8 cellular contexts compared by ENCODE assay signal in genomic region chr17:1486802-1487695, GRCh38. TPM values are rescaled to one million over a fixed set of nuclear protein-coding genes. Genes with fewer than 3 reads are reported as not detected.
DNase-seq lines count a peak whose midpoint lies in the region; ATAC-seq and TF ChIP-seq lines count a peak whose summit lies in the region.

No MANE protein-coding gene starts in this region.

- H3K27ac ChIP-seq in thyroid gland, result peak overlapping the region; percentile 86 to 98 (median 94)

- H3K27me3 ChIP-seq in thyroid gland, result no peaks in the 10 kb centered on the region

- peaks cover 41 to 53% of the 10 kb centered on the region in 2 donors for H3K4me1 ChIP-seq in thyroid gland

- no peak for ATAC-seq in GM19023 (IDR thresholded peaks at IDR 0.05; ENCODE audit: unreplicated experiment)

- H3K9me3 ChIP-seq in thyroid gland, result no peaks in the 10 kb centered on the region

- no peaks in the 10 kb centered on the region for H3K9me3 Mint-ChIP-seq in activated T-helper 1 cell treated with anti-CD3 and anti-CD28 coated beads, Interleukin-12 subunit alpha, Interleukin-12 subunit beta, Interleukin-2, Interleukin-4 antibody, amounts not matched to agents 30 ng/mL and 10 ng/mL and 1 ng/mL, durations not matched to agents 14 hours and 24 hours and 36 hours
- H3K9me3 Mint-ChIP-seq in osteocyte (ENCODE audit: unreplicated experiment), result no peaks in the 10 kb centered on the region

- TF ChIP-seq POLR2A in thyroid gland (IDR thresholded peaks at IDR 0.05), result peak in 1 of 2 donors; percentile 49

- DNase-seq in ELR (ENCODE audit: low read depth) (peak; percentile 79), NCI-H69 (lab: John Stamatoyannopoulos, UW) (peak; percentile 81), fibroblast of the conjunctiva (ENCODE audit: low read depth) (peak; percentile 41), osteocyte (ENCODE audit: extremely low spot score, unreplicated experiment) (peak; percentile 91), thyroid gland (peak; percentile 86 to 89), HuH-7.5 (ENCODE audit: low spot score) (no peak)
- DNase-seq in activated T-helper 1 cell treated with anti-CD3 and anti-CD28 coated beads, Interleukin-12 subunit alpha, Interleukin-12 subunit beta, Interleukin-2, Interleukin-4 antibody, amounts not matched to agents 30 ng/mL and 10 ng/mL and 1 ng/mL, durations not matched to agents 14 hours and 24 hours and 36 hours (ENCODE audit: low spot score), result no peak

- peak overlapping the region in 1 of 3 donors; percentile 33 for H3K4me3 ChIP-seq in thyroid gland (replicated peaks in 1 of 3)

- H3K36me3 Mint-ChIP-seq in activated T-helper 1 cell treated with anti-CD3 and anti-CD28 coated beads, Interleukin-12 subunit alpha, Interleukin-12 subunit beta, Interleukin-2, Interleukin-4 antibody, amounts not matched to agents 30 ng/mL and 10 ng/mL and 1 ng/mL, durations not matched to agents 14 hours and 24 hours and 36 hours (ENCODE audit: low read depth), result peaks cover 9% of the 10 kb centered on the region
- H3K36me3 Mint-ChIP-seq in osteocyte (ENCODE audit: unreplicated experiment), result peaks cover 6% of the 10 kb centered on the region

- peak overlapping the region; percentile 84 for H3K4me3 Mint-ChIP-seq in activated T-helper 1 cell treated with anti-CD3 and anti-CD28 coated beads, Interleukin-12 subunit alpha, Interleukin-12 subunit beta, Interleukin-2, Interleukin-4 antibody, amounts not matched to agents 30 ng/mL and 10 ng/mL and 1 ng/mL, durations not matched to agents 14 hours and 24 hours and 36 hours
- peak overlapping the region; percentile 67 for H3K4me3 Mint-ChIP-seq in osteocyte (ENCODE audit: unreplicated experiment)

- H3K27me3 Mint-ChIP-seq in activated T-helper 1 cell treated with anti-CD3 and anti-CD28 coated beads, Interleukin-12 subunit alpha, Interleukin-12 subunit beta, Interleukin-2, Interleukin-4 antibody, amounts not matched to agents 30 ng/mL and 10 ng/mL and 1 ng/mL, durations not matched to agents 14 hours and 24 hours and 36 hours (ENCODE audit: insufficient read depth), result peaks cover 3% of the 10 kb centered on the region
- H3K27me3 Mint-ChIP-seq in osteocyte (ENCODE audit: unreplicated experiment), result no peaks in the 10 kb centered on the region

- intact Hi-C loops in activated T-helper 1 cell treated with anti-CD3 and anti-CD28 coated beads, Interleukin-12 subunit alpha, Interleukin-12 subunit beta, Interleukin-2, Interleukin-4 antibody, amounts not matched to agents 30 ng/mL and 10 ng/mL and 1 ng/mL, durations not matched to agents 14 hours and 24 hours and 36 hours (cut with micrococcal nuclease), result loop anchor here (5.0 kb wide), 2 partner anchors 120 to 160 kb away; partner anchors contain the start of genes RILP and SCARF1
- intact Hi-C loops in thyroid gland (cut with DNase I), result no loop called here

- H3K4me1 Mint-ChIP-seq in activated T-helper 1 cell treated with anti-CD3 and anti-CD28 coated beads, Interleukin-12 subunit alpha, Interleukin-12 subunit beta, Interleukin-2, Interleukin-4 antibody, amounts not matched to agents 30 ng/mL and 10 ng/mL and 1 ng/mL, durations not matched to agents 14 hours and 24 hours and 36 hours (ENCODE audit: low read depth), result peaks cover 22% of the 10 kb centered on the region
- H3K4me1 Mint-ChIP-seq in osteocyte (ENCODE audit: unreplicated experiment), result peaks cover 40% of the 10 kb centered on the region

- peak overlapping the region; percentile 77 for H3K27ac Mint-ChIP-seq in activated T-helper 1 cell treated with anti-CD3 and anti-CD28 coated beads, Interleukin-12 subunit alpha, Interleukin-12 subunit beta, Interleukin-2, Interleukin-4 antibody, amounts not matched to agents 30 ng/mL and 10 ng/mL and 1 ng/mL, durations not matched to agents 14 hours and 24 hours and 36 hours
- peak overlapping the region; percentile 90 for H3K27ac Mint-ChIP-seq in osteocyte (ENCODE audit: unreplicated experiment)

- no peak for TF ChIP-seq CTCF in osteocyte (IDR thresholded peaks at IDR 0.05)
- no peak for TF ChIP-seq CTCF in thyroid gland (IDR thresholded peaks at IDR 0.05)

- 23 to 25% methylated on average over 15 to 51 of the region's 74 CpGs for WGBS in thyroid gland, 2 donors

- peaks cover under 1 to 11% of the 10 kb centered on the region in 2 donors for H3K36me3 ChIP-seq in thyroid gland

RNA-seq across cellular contexts. Expression of gene MYO1C, which starts 5.4 kb away (rescaled TPM):
- 31.1 and 44.0 TPM in 2 replicates for total RNA-seq in activated T-helper 1 cell treated with anti-CD3 and anti-CD28 coated beads, Interleukin-12 subunit alpha, Interleukin-12 subunit beta, Interleukin-2, Interleukin-4 antibody, amounts not matched to agents 30 ng/mL and 10 ng/mL and 1 ng/mL, durations not matched to agents 14 hours and 24 hours and 36 hours
- total RNA-seq in osteocyte, result 183 and 184 TPM in 2 replicates
- 100 to 1,000 TPM; 103 to 145 (median 121) TPM for total RNA-seq in thyroid gland

RNA-seq across cellular contexts. Expression of gene INPP5K, which starts 29.4 kb away (rescaled TPM):
- total RNA-seq in activated T-helper 1 cell treated with anti-CD3 and anti-CD28 coated beads, Interleukin-12 subunit alpha, Interleukin-12 subunit beta, Interleukin-2, Interleukin-4 antibody, amounts not matched to agents 30 ng/mL and 10 ng/mL and 1 ng/mL, durations not matched to agents 14 hours and 24 hours and 36 hours, result 23.9 and 24.7 TPM in 2 replicates
- 44.5 and 49.4 TPM in 2 replicates for total RNA-seq in osteocyte
- 100 to 1,000 TPM; 124 to 285 (median 158) TPM for total RNA-seq in thyroid gland

RNA-seq across cellular contexts. Expression of gene CRK, which starts 31.0 kb away (rescaled TPM):
- 19.8 and 24.2 TPM in 2 replicates for total RNA-seq in activated T-helper 1 cell treated with anti-CD3 and anti-CD28 coated beads, Interleukin-12 subunit alpha, Interleukin-12 subunit beta, Interleukin-2, Interleukin-4 antibody, amounts not matched to agents 30 ng/mL and 10 ng/mL and 1 ng/mL, durations not matched to agents 14 hours and 24 hours and 36 hours
- total RNA-seq in osteocyte, result 55.8 and 57.1 TPM in 2 replicates
- 100 to 1,000 TPM in 2 of 4 donors, 10 to 100 TPM in 2; 89.6 to 140 (median 98.7) TPM for total RNA-seq in thyroid gland

Comparison
In these comparisons a context has a peak if more than half of its experiments do, and no peak if none do; other contexts are left out.
1. DNase-seq: peak in ELR (single experiment), NCI-H69 (single experiment), fibroblast of the conjunctiva (single experiment), osteocyte (single experiment) and thyroid gland (2 of 2); none in activated T-helper 1 cell treated with anti-CD3 and anti-CD28 coated beads, Interleukin-12 subunit alpha, Interleukin-12 subunit beta, Interleukin-2, Interleukin-4 antibody, amounts not matched to agents 30 ng/mL and 10 ng/mL and 1 ng/mL, durations not matched to agents 14 hours and 24 hours and 36 hours (single experiment) and HuH-7.5 (single experiment).